ENCODE assay signal across 5 cellular contexts in the genomic region with DNA sequence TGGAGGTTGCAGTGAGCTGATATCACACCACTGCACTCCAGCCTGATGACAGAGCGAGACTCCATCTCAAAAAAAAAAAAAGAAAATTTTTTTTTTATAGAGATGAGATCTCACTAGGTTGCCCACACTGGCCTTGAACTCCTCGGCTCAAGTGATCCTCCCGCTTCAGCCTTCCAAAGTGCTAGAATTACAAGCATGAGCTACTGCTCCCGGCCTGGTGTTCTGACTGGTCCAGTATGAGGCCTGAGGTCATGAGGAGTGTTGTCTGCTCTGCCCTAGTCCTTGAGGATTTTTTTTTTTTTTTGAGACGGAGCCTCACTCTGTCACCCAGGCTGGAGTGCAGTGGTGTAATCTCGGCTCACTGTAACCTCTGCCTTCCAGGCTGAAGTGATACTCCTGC. TPM values are rescaled to one million over a fixed set of nuclear protein-coding genes. Genes with fewer than 3 reads are reported as not detected.
DNase-seq lines count a peak whose midpoint lies in the region; TF ChIP-seq lines count a peak whose summit lies in the region.
"Not testable (repeated sequence)": the region's sequence is repeated elsewhere in the genome, so short reads cannot be mapped to it uniquely, and the experiment has no call there.

No MANE protein-coding gene starts in this region.

- H3K27me3 ChIP-seq in adrenal gland; left ventricle myocardium inferior (ENCODE audit: low read depth); uterus: not testable (repeated sequence)

- peak in 1 of 2 donors; percentile 33 for TF ChIP-seq POLR2A in adrenal gland (IDR thresholded peaks at IDR 0.05)
- TF ChIP-seq POLR2A in uterus (IDR thresholded peaks at IDR 0.05) = not testable (repeated sequence)

- not testable (repeated sequence) for H3K4me1 ChIP-seq in HEK293 (ENCODE audit: control insufficient read depth, insufficient read depth, low read length); uterus
- H3K4me1 ChIP-seq in adrenal gland (replicated peaks in 1 of 2) (peaks cover 8 to 32% of the 10 kb centered on the region in 2 donors), left ventricle myocardium inferior (peaks cover 23% of the 10 kb centered on the region)

- not testable (repeated sequence) for H3K9me3 ChIP-seq in HEK293 (ENCODE audit: control insufficient read depth, insufficient read depth, low read depth, low read length); adrenal gland (replicated peaks in 1 of 3); left ventricle myocardium inferior (replicated peaks); uterus

- H3K27ac ChIP-seq in HEK293 (ENCODE audit: extremely low read depth, low read depth, low read length) = not testable (repeated sequence)
- peak overlapping the region; percentile 49 to 92 (median 70) for H3K27ac ChIP-seq in adrenal gland
- H3K27ac ChIP-seq in left ventricle myocardium inferior (replicated peaks) = peak overlapping the region; percentile 95
- peak overlapping the region; percentile 81 to 91 for H3K27ac ChIP-seq in uterus

- not testable (repeated sequence) for H3K27me3 Mint-ChIP-seq in osteocyte (ENCODE audit: unreplicated experiment)

- peaks cover 11% of the 10 kb centered on the region for H3K36me3 Mint-ChIP-seq in osteocyte (ENCODE audit: unreplicated experiment)

- TF ChIP-seq CTCF in HEK293 (tag by site-specific recombination; IDR thresholded peaks at IDR 0.05); adrenal gland (IDR thresholded peaks at IDR 0.05); left ventricle myocardium inferior (IDR thresholded peaks at IDR 0.05; ENCODE audit: borderline replicate concordance); osteocyte (IDR thresholded peaks at IDR 0.05); uterus (IDR thresholded peaks at IDR 0.05): not testable (repeated sequence)

- not testable (repeated sequence) for H3K36me3 ChIP-seq in HEK293 (ENCODE audit: control insufficient read depth in 2 of 2, insufficient read depth in 1 of 2, low read length in 2 of 2); uterus
- H3K36me3 ChIP-seq in adrenal gland (replicated peaks in 1 of 2) (peaks cover 0 to 14% of the 10 kb centered on the region in 2 donors), left ventricle myocardium inferior (peaks cover 51% of the 10 kb centered on the region)

- not testable (repeated sequence) for H3K4me3 Mint-ChIP-seq in osteocyte (ENCODE audit: unreplicated experiment)

- 47 to 77% (median 54%) methylated on average over 6 of the region's 6 CpGs for WGBS in adrenal gland, 4 donors

- H3K4me3 ChIP-seq in HEK293 (ENCODE audit: low read depth, low read length); adrenal gland; left ventricle myocardium inferior; uterus: not testable (repeated sequence)

- peaks cover 26% of the 10 kb centered on the region for H3K4me1 Mint-ChIP-seq in osteocyte (ENCODE audit: unreplicated experiment)

- CTCF ChIA-PET in HEK293 (lab: Yijun Ruan, JAX) = interaction anchor here (0.6 to 2.4 kb wide), 3 partner anchors 12 to 369 kb away, joined by 3 to 17 read pairs (median 3); a partner anchor contains a TSS

- peak in 6 of 7 donors; percentile 77 to 91 (median 82) for DNase-seq in adrenal gland
- not testable (repeated sequence) for DNase-seq in left ventricle myocardium inferior; osteocyte (ENCODE audit: extremely low spot score, unreplicated experiment); uterus

- intact Hi-C loops in adrenal gland (cut with DNase I); left ventricle myocardium inferior (cut with micrococcal nuclease); uterus (cut with DNase I; ENCODE audit: low total_unique reads): not testable (repeated sequence)

- POLR2A ChIA-PET in HEK293 (lab: Yijun Ruan, JAX) = interaction anchor here (3.3 kb wide), 1 partner anchor 11 kb away, joined by 48 read pairs; a partner anchor contains a TSS

- peak overlapping the region; percentile 27 for H3K27ac Mint-ChIP-seq in osteocyte (ENCODE audit: unreplicated experiment)

- H3K9me3 Mint-ChIP-seq in osteocyte (ENCODE audit: unreplicated experiment) = not testable (repeated sequence)

TF ChIP-seq in HEK293, 187 proteins besides CTCF, POLR2A, EP300 and RAD21:
- TF ChIP-seq ZNF600 (tag by site-specific recombination; IDR thresholded peaks at IDR 0.05) = peak; percentile 29; the same call in 1 of the 2 replicates
TF ChIP-seq in HEK293: peak in this region for 1; not testable (repeated sequence) for 186.

RNA-seq across cellular contexts. Expression of a gene that starts 12.2 kb away (rescaled TPM):
- total RNA-seq in adrenal gland = 100 to 1,000 TPM in 3 of 8 donors, 10 to 100 TPM in 5; 28.4 to 200 (median 71.2) TPM
- polyA plus RNA-seq in adrenal gland = 10 to 100 TPM; 13.1 to 47.3 (median 44.2) TPM
- 109 TPM for total RNA-seq in left ventricle myocardium inferior
- 45.0 and 50.6 TPM in 2 replicates for total RNA-seq in osteocyte
- total RNA-seq in uterus = 100 to 1,000 TPM in 1 of 4 donors, 10 to 100 TPM in 3; 44.1 to 161 (median 62.8) TPM

RNA-seq across cellular contexts. Expression of a gene that starts 19.4 kb away (rescaled TPM):
- 100 to 1,000 TPM in 4 of 8 donors, 10 to 100 TPM in 4; 51.7 to 164 (median 95.5) TPM for total RNA-seq in adrenal gland
- polyA plus RNA-seq in adrenal gland = 100 to 1,000 TPM in 1 of 3 donors, 10 to 100 TPM in 2; 65.0 to 262 (median 76.7) TPM
- 104 TPM for total RNA-seq in left ventricle myocardium inferior
- total RNA-seq in osteocyte = 154 and 156 TPM in 2 replicates
- total RNA-seq in uterus = 100 to 1,000 TPM in 2 of 4 donors, 10 to 100 TPM in 2; 50.3 to 186 (median 98.5) TPM

RNA-seq across cellular contexts. Expression of a gene that starts 35.2 kb away (rescaled TPM):
- total RNA-seq in adrenal gland = 100 to 1,000 TPM in 3 of 8 donors, 10 to 100 TPM in 5; 44.4 to 155 (median 88.2) TPM
- 100 to 1,000 TPM in 1 of 3 donors, 10 to 100 TPM in 2; 24.6 to 147 (median 64.9) TPM for polyA plus RNA-seq in adrenal gland
- total RNA-seq in left ventricle myocardium inferior = 157 TPM
- 126 and 130 TPM in 2 replicates for total RNA-seq in osteocyte
- 10 to 100 TPM; 17.4 to 95.8 (median 60.1) TPM for total RNA-seq in uterus
